In genomic region chr4:13558881-13559280, GRCh38 we compare ENCODE assay signal across 21 cellular contexts. TPM values are rescaled to one million over a fixed set of nuclear protein-coding genes. Genes with fewer than 3 reads are reported as not detected.
"Had no signal": no experiment of that assay in that cellular context is flagged by ENCODE, and none has a peak within 500 bp of the region (broad histone marks: within the 10 kb centered on the region; RNA-seq: fewer than 3 reads in every experiment).

No MANE protein-coding gene starts in this region.

- H3K27ac ChIP-seq: brain microvascular endothelial cell, ovary, sigmoid colon, suprapubic skin, upper lobe of left lung had no signal

- DNase-seq: activated CD4-positive, alpha-beta T cell treated with anti-CD3 and anti-CD28 coated beads, Interleukin-2, amount 50 U/mL, for 4 hours; activated CD8-positive, alpha-beta memory T cell treated with anti-CD3 and anti-CD28 coated beads, Interleukin-2, amount 10 ng/mL, durations not matched to agents 7 days and 5 days; activated effector memory CD4-positive, alpha-beta T cell treated with Interleukin-2 at 50 U/mL for 16 hours; activated T-cell treated with anti-CD3 and anti-CD28 coated beads, Interleukin-2, amount 50 U/mL, for 24 hours; amniotic stem cell; endodermal cell; head of caudate nucleus; ovary; sigmoid colon; stimulated activated CD4-positive, alpha-beta T cell treated with anti-CD3 and anti-CD28 coated beads, Interleukin-4, amount 100 ng/mL, for 1 hour; stimulated activated CD8-positive, alpha-beta memory T cell treated with anti-CD3 and anti-CD28 coated beads, Interleukin-4, amount 100 ng/mL, for 48 hours; stimulated activated naive CD8-positive, alpha-beta T cell treated with anti-CD3 and anti-CD28 coated beads, Interleukin-15, Interleukin-2, amounts not matched to agents 100 U/mL and 50 U/mL, for 24 hours; T-helper 17 cell; upper lobe of left lung had no signal

- H3K9me3 ChIP-seq: ovary, sigmoid colon, suprapubic skin, upper lobe of left lung had no signal

- ATAC-seq: activated CD4-positive, CD25-positive, alpha-beta regulatory T cell treated with anti-CD3 and anti-CD28 coated beads, Interleukin-2, amount 50 U/mL, for 24 hours; activated CD8-positive, alpha-beta memory T cell treated with anti-CD3 and anti-CD28 coated beads, Interleukin-2, amount 10 ng/mL, durations not matched to agents 7 days and 5 days; esophagus mucosa; left lobe of liver; stimulated activated naive CD8-positive, alpha-beta T cell treated with anti-CD3 and anti-CD28 coated beads, Interleukin-15, Interleukin-2, amounts not matched to agents 100 U/mL and 50 U/mL, for 24 hours; T-helper 17 cell had no signal

- H3K4me1 ChIP-seq: sigmoid colon, suprapubic skin, upper lobe of left lung had no signal

- H3K4me3 ChIP-seq: ovary, sigmoid colon, suprapubic skin, upper lobe of left lung had no signal

- H3K27me3 ChIP-seq: brain microvascular endothelial cell, ovary, sigmoid colon, upper lobe of left lung had no signal

- H3K36me3 ChIP-seq: brain microvascular endothelial cell, ovary, sigmoid colon, suprapubic skin, upper lobe of left lung had no signal

RNA-seq across cellular contexts. Expression of gene NKX3-2, which starts 14.6 kb away (rescaled TPM):
- total RNA-seq: activated CD8-positive, alpha-beta memory T cell treated with anti-CD3 and anti-CD28 coated beads, Interleukin-2, amount 10 ng/mL, durations not matched to agents 7 days and 5 days; dermis blood vessel endothelial cell; esophagus mucosa; left lobe of liver; T-helper 17 cell had no signal
- polyA plus RNA-seq: neural cell had no signal
